Comparison of ENCODE assay signal across 8 cellular contexts in genomic region chr6:28923318-28924102, GRCh38. TPM values are rescaled to one million over a fixed set of nuclear protein-coding genes. Genes with fewer than 3 reads are reported as not detected.
A peak's percentile ranks its signal among the peaks of the same experiment; 100 is the strongest.
DNase-seq lines count a peak whose midpoint lies in the region; FAIRE-seq and TF ChIP-seq lines count a peak whose summit lies in the region.

TRIM27 (minus strand) TSS chr6:28923985; CDS start chr6:28923632, 353 bp downstream.

- H3K36me3 ChIP-seq in testis (ENCODE audit: low read depth, missing control alignments), result no peaks in the 10 kb centered on the region

- H3K27ac ChIP-seq in testis, result peak within 1 kb of the TSS; percentile 85 to 89

- DNase-seq in GOT3 (lab: John Stamatoyannopoulos, UW), result peak; percentile 75
- peak; percentile 75 for DNase-seq in LNCaP clone FGC (ENCODE audit: low read depth)
- DNase-seq in SK-N-DZ (ENCODE audit: low spot score), result peak; percentile 90
- peak; percentile 84 for DNase-seq in activated naive CD4-positive, alpha-beta T cell treated with anti-CD3 and anti-CD28 coated beads, Interleukin-2, amount 50 U/mL, for 16 hours
- peak; percentile 88 for DNase-seq in globus pallidus (ENCODE audit: low spot score)
- peak; percentile 85 for DNase-seq in occipital lobe (lab: John Stamatoyannopoulos, UW)
- DNase-seq in testis, result peak; percentile 94

- peak; percentile 55 for FAIRE-seq in G401.6 (lab: Jason Lieb, UNC)

- H3K4me1 ChIP-seq in testis, result peaks cover 18% of the 10 kb centered on the region

- TF ChIP-seq CTCF in LNCaP clone FGC (IDR thresholded peaks at IDR 0.05; ENCODE audit: control insufficient read depth, extremely low read depth, insufficient read depth) (no peak), testis (IDR thresholded peaks at IDR 0.05) (no peak)

- H3K4me3 ChIP-seq in LNCaP clone FGC (ENCODE audit: low read depth, low read length) (peak within 1 kb of the TSS; percentile 94), testis (peak within 1 kb of the TSS; percentile 94 to 99)

- no peaks in the 10 kb centered on the region for H3K9me3 ChIP-seq in testis

- no peaks in the 10 kb centered on the region for H3K27me3 ChIP-seq in testis

- WGBS in testis, 2 donors, result 0% methylated on average over 3 to 42 of the region's 89 CpGs

- intact Hi-C loops in testis (cut with DNase I; ENCODE audit: low total_unique reads), result no loop called here

- peak; percentile 71 for TF ChIP-seq POLR2A in testis (IDR thresholded peaks at IDR 0.05)

RNA-seq across cellular contexts. Expression of gene TRIM27, which starts in this region (rescaled TPM):
- 74.0 and 84.2 TPM in 2 replicates for polyA plus RNA-seq in SK-N-DZ (2014; cell fraction: cytosol; rRNA removed)
- polyA plus RNA-seq in SK-N-DZ (2014; cell fraction: nucleus; rRNA removed), result 121 and 154 TPM in 2 replicates
- total RNA-seq in occipital lobe (65.2 TPM), testis (10 to 100 TPM; 61.4 to 81.2 TPM)
- 29.8 TPM for polyA plus RNA-seq in testis (ENCODE audit: insufficient read depth, low read depth, low replicate concordance)

Comparison
In these comparisons a context has a peak if more than half of its experiments do, and no peak if none do; other contexts are left out.
1. Peak in every context shown above with its lines: DNase-seq, H3K4me3 ChIP-seq and H3K27ac ChIP-seq.